ENCODE assay signal across 16 cellular contexts in genomic region chr17:72687941-72688340, GRCh38.
A peak's percentile ranks its signal among the peaks of the same experiment; 100 is the strongest.
DNase-seq lines count a peak whose midpoint lies in the region; ATAC-seq and TF ChIP-seq lines count a peak whose summit lies in the region.
"Had no signal": no experiment of that assay in that cellular context is flagged by ENCODE, and none has a peak within 500 bp of the region (broad histone marks: within the 10 kb centered on the region; RNA-seq: fewer than 3 reads in every experiment).

No MANE protein-coding gene starts in this region.

- no peak overlapping the region for H3K4me2 ChIP-seq in osteoblast (ENCODE audit: insufficient read depth, low read length)

- H4K20me1 ChIP-seq in osteoblast (ENCODE audit: insufficient read depth, low read length) = no peaks in the 10 kb centered on the region

- H3K27ac ChIP-seq in RWPE2 (ENCODE audit: poor library complexity, severe bottlenecking) (peak overlapping the region; percentile 25), osteoblast (ENCODE audit: low read depth, low read length) (no peak overlapping the region)
- H3K27ac ChIP-seq: Peyer's patch had no signal

- peaks cover 40% of the 10 kb centered on the region for H3K4me1 ChIP-seq in RWPE2 (ENCODE audit: insufficient read depth, poor library complexity, severe bottlenecking)
- H3K4me1 ChIP-seq in osteoblast (ENCODE audit: insufficient read depth, low read length) = peaks cover 33% of the 10 kb centered on the region

- H3K4me1 Mint-ChIP-seq in mesothelial cell of epicardium = peaks cover 23% of the 10 kb centered on the region
- peaks cover 26% of the 10 kb centered on the region for H3K4me1 Mint-ChIP-seq in progenitor cell of endocrine pancreas (ENCODE audit: low read depth)
- H3K4me1 Mint-ChIP-seq: B cell had no signal

- H3K36me3 Mint-ChIP-seq in mesothelial cell of epicardium (no peaks in the 10 kb centered on the region), progenitor cell of endocrine pancreas (ENCODE audit: insufficient read depth) (no peaks in the 10 kb centered on the region)

- ATAC-seq in RWPE2 (ENCODE audit: low read depth) = peak; percentile 30
- ATAC-seq: HepG2 had no signal

- DNase-seq in GDM1 (lab: John Stamatoyannopoulos, UW) (peak; percentile 40), NCI-H187 (lab: John Stamatoyannopoulos, UW) (peak; percentile 47 to 54), RWPE2 (ENCODE audit: low spot score) (no peak), mesothelial cell of epicardium (ENCODE audit: low spot score in 2 of 2, unreplicated experiment in 2 of 2) (no peak), osteoblast (ENCODE audit: insufficient read length, low spot score, missing footprints) (no peak), progenitor cell of endocrine pancreas (ENCODE audit: low spot score, unreplicated experiment) (no peak), NCI-H524 treated with DMSO at 0.1 percent for 48 hours (lab: John Stamatoyannopoulos, UW) (no peak)
- DNase-seq: Calu3; HCEC 1CT; NCI-H226; nucleus accumbens; Peyer's patch; stimulated activated CD4-positive, alpha-beta T cell treated with anti-CD3 and anti-CD28 coated beads, Interleukin-4, amount 100 ng/mL, for 1 hour; stimulated activated CD8-positive, alpha-beta memory T cell treated with anti-CD3 and anti-CD28 coated beads, Interleukin-4, amount 100 ng/mL, for 48 hours had no signal

- H3K36me3 ChIP-seq in RWPE2 (ENCODE audit: low read depth) (no peaks in the 10 kb centered on the region), osteoblast (ENCODE audit: insufficient read depth, low read length) (no peaks in the 10 kb centered on the region)
- H3K36me3 ChIP-seq: Peyer's patch had no signal

- H3K27ac Mint-ChIP-seq in mesothelial cell of epicardium (peak overlapping the region; percentile 55), progenitor cell of endocrine pancreas (no peak overlapping the region)
- H3K27ac Mint-ChIP-seq: B cell had no signal

- H3K9me3 ChIP-seq in RWPE2 (ENCODE audit: severe bottlenecking) (no peaks in the 10 kb centered on the region), osteoblast (ENCODE audit: low read depth, low read length) (no peaks in the 10 kb centered on the region)
- H3K9me3 ChIP-seq: Peyer's patch had no signal

- H3K9me3 Mint-ChIP-seq in mesothelial cell of epicardium = no peaks in the 10 kb centered on the region
- H3K9me3 Mint-ChIP-seq in progenitor cell of endocrine pancreas (ENCODE audit: low read depth) = no peaks in the 10 kb centered on the region

- H3K27me3 ChIP-seq in RWPE2 (ENCODE audit: insufficient read depth, poor library complexity, severe bottlenecking) (no peaks in the 10 kb centered on the region), osteoblast (ENCODE audit: insufficient read depth, low read length) (no peaks in the 10 kb centered on the region)
- H3K27me3 ChIP-seq: Peyer's patch had no signal

- no peaks in the 10 kb centered on the region for H3K27me3 Mint-ChIP-seq in mesothelial cell of epicardium (ENCODE audit: low read depth)
- peaks cover 3% of the 10 kb centered on the region for H3K27me3 Mint-ChIP-seq in progenitor cell of endocrine pancreas
- H3K27me3 Mint-ChIP-seq: B cell had no signal

- no peaks in the 10 kb centered on the region for H3K79me2 ChIP-seq in osteoblast (ENCODE audit: insufficient read depth, low read length)

- H3K4me3 Mint-ChIP-seq in mesothelial cell of epicardium (no peak overlapping the region), progenitor cell of endocrine pancreas (ENCODE audit: low read depth) (no peak overlapping the region)
- H3K4me3 Mint-ChIP-seq: B cell had no signal

- H3K4me3 ChIP-seq in RWPE2 (ENCODE audit: severe bottlenecking) (no peak overlapping the region), osteoblast (ENCODE audit: insufficient read depth, low read length) (no peak overlapping the region)
- H3K4me3 ChIP-seq: Peyer's patch had no signal

- no peak overlapping the region for H2AFZ ChIP-seq in osteoblast (ENCODE audit: low read length)

- no peak for TF ChIP-seq CTCF in RWPE2 (IDR thresholded peaks at IDR 0.05; ENCODE audit: poor library complexity, severe bottlenecking)
- TF ChIP-seq CTCF in mesothelial cell of epicardium (IDR thresholded peaks at IDR 0.05; ENCODE audit: unreplicated experiment) = no peak
- no peak for TF ChIP-seq CTCF in osteoblast (IDR thresholded peaks at IDR 0.05; ENCODE audit: extremely low read depth, low read depth, low read length)
- no peak for TF ChIP-seq CTCF in progenitor cell of endocrine pancreas (IDR thresholded peaks at IDR 0.05; ENCODE audit: unreplicated experiment)

Comparison
In these comparisons a context has a peak if more than half of its experiments do, and no peak if none do; other contexts are left out.
1. DNase-seq: peak in GDM1 (single experiment) and NCI-H187 (2 of 2); none in RWPE2 (single experiment), mesothelial cell of epicardium (0 of 2), osteoblast (single experiment), progenitor cell of endocrine pancreas (single experiment) and NCI-H524 treated with DMSO at 0.1 percent for 48 hours (single experiment).